15 cellular contexts compared by ENCODE assay signal in genomic region chr6:149014631-149015171, GRCh38.
DNase-seq lines count a peak whose midpoint lies in the region; ATAC-seq and TF ChIP-seq lines count a peak whose summit lies in the region.
"Had no signal": no experiment of that assay in that cellular context is flagged by ENCODE, and none has a peak within 500 bp of the region (broad histone marks: within the 10 kb centered on the region; RNA-seq: fewer than 3 reads in every experiment).

No MANE protein-coding gene starts in this region.

- TF ChIP-seq RAD21 in IMR-90 (IDR thresholded peaks at IDR 0.05; ENCODE audit: low read length): no peak

- no peaks in the 10 kb centered on the region for H3K9me3 ChIP-seq in IMR-90 (ENCODE audit: control insufficient read depth, insufficient read depth, low read length)
- no peaks in the 10 kb centered on the region for H3K9me3 ChIP-seq in iPS-20b (ENCODE audit: insufficient read depth, low read depth, low read length)
- H3K9me3 ChIP-seq in Karpas-422 (ENCODE audit: low read length): no peaks in the 10 kb centered on the region
- H3K9me3 ChIP-seq: tibial artery had no signal

- peak overlapping the region; percentile 83 for H3K4ac ChIP-seq in IMR-90 (ENCODE audit: low read depth, low read length)

- H3K79me1 ChIP-seq in IMR-90 (ENCODE audit: low read depth in 1 of 2, low read length in 2 of 2): peaks cover 0 to 14% of the 10 kb centered on the region in 2 experiments; a peak in 1 of 4 replicates

- no peak overlapping the region for H3K27ac Mint-ChIP-seq in activated CD4-positive, alpha-beta memory T cell treated with anti-CD3 and anti-CD28 coated beads for 36 hours
- H3K27ac Mint-ChIP-seq: activated naive CD4-positive, alpha-beta T cell treated with anti-CD3 and anti-CD28 coated beads, Interleukin-2, amount 50 U/mL, for 72 hours had no signal

- peak overlapping the region; percentile 59 for H2BK5ac ChIP-seq in IMR-90 (ENCODE audit: low read depth, low read length, poor library complexity, severe bottlenecking)

- H3K9me2 ChIP-seq in Karpas-422 (replicated peaks; ENCODE audit: insufficient read depth, low read length): no peaks in the 10 kb centered on the region

- H2BK15ac ChIP-seq in IMR-90 (ENCODE audit: low read depth, low read length): peak overlapping the region; percentile 85; the same call in 2 of the 3 replicates

- BruUV-seq in IMR-90 (replicated peaks; lab: Mats Ljungman, UMichigan): no TSS peak

- H3K9me3 Mint-ChIP-seq in activated CD4-positive, alpha-beta memory T cell treated with anti-CD3 and anti-CD28 coated beads for 36 hours: no peaks in the 10 kb centered on the region
- H3K9me3 Mint-ChIP-seq: activated naive CD4-positive, alpha-beta T cell treated with anti-CD3 and anti-CD28 coated beads, Interleukin-2, amount 50 U/mL, for 72 hours had no signal

- no peaks in the 10 kb centered on the region for H3K79me2 ChIP-seq in Karpas-422 (ENCODE audit: low read length)

- no peaks in the 10 kb centered on the region for H3K27me3 Mint-ChIP-seq in activated CD4-positive, alpha-beta memory T cell treated with anti-CD3 and anti-CD28 coated beads for 36 hours

- H3K27me3 ChIP-seq in IMR-90 (ENCODE audit: control insufficient read depth, insufficient read depth, low read length) (no peaks in the 10 kb centered on the region), brain microvascular endothelial cell (replicated peaks) (no peaks in the 10 kb centered on the region), iPS-20b (ENCODE audit: insufficient read depth, low read length) (no peaks in the 10 kb centered on the region), Karpas-422 (ENCODE audit: low read length) (no peaks in the 10 kb centered on the region)
- H3K27me3 ChIP-seq: tibial artery had no signal

- no peak for TF ChIP-seq POLR2A in IMR-90 (IDR thresholded peaks at IDR 0.05; ENCODE audit: low read depth, low read length)

- H3K4me2 ChIP-seq in IMR-90 (ENCODE audit: low read depth, low read length) (peak overlapping the region; percentile 37), Karpas-422 (ENCODE audit: low read depth, low read length, poor library complexity, severe bottlenecking) (no peak overlapping the region)

- intact Hi-C loops in IMR-90 (cut with micrococcal nuclease): loop anchor here (5.0 kb wide), 2 partner anchors 42 to 437 kb away; no protein-coding TSS in a partner anchor
- intact Hi-C loops in activated CD4-positive, alpha-beta memory T cell treated with anti-CD3 and anti-CD28 coated beads for 36 hours (cut with micrococcal nuclease): no loop called here

- peak; percentile 34 for DNase-seq in A172 (ENCODE audit: low spot score)
- DNase-seq in IMR-90: peak; percentile 74
- DNase-seq in brain microvascular endothelial cell: peak; percentile 52
- DNase-seq in SKM-1 (lab: John Stamatoyannopoulos, UW; ENCODE audit: unreplicated experiment): no peak
- DNase-seq in putamen (ENCODE audit: low spot score): no peak
- DNase-seq in activated CD4-positive, alpha-beta memory T cell treated with anti-CD3 and anti-CD28 coated beads for 36 hours: no peak
- DNase-seq in Karpas-422: no peak
- DNase-seq: 8988T; NCI-H1092; NCI-H524; stimulated activated CD4-positive, alpha-beta T cell treated with anti-CD3 and anti-CD28 coated beads, Interleukin-12 subunit alpha, Interleukin-12 subunit beta, amount 100 ng/mL, for 4 hours; tibial artery had no signal

- H3K9me1 ChIP-seq in IMR-90 (ENCODE audit: insufficient read depth, low read length): peaks cover 17% of the 10 kb centered on the region

- peak overlapping the region; percentile 67; the same call in 1 of the 2 replicates for H3K18ac ChIP-seq in IMR-90 (ENCODE audit: low read depth, low read length)

- H2AK9ac ChIP-seq in IMR-90 (replicated peaks; ENCODE audit: low read depth, low read length, poor library complexity): peak overlapping the region; percentile 86

- peak overlapping the region; percentile 26; the same call in 1 of the 2 replicates for H3K9ac ChIP-seq in IMR-90 (ENCODE audit: low read depth, low read length)
- H3K9ac ChIP-seq in iPS-20b (ENCODE audit: low read depth, low read length): peak overlapping the region; percentile 25; the same call in 1 of the 2 replicates
- no peak overlapping the region for H3K9ac ChIP-seq in Karpas-422 (ENCODE audit: low read length)

- in situ Hi-C loops in IMR-90 (cut with MboI; ENCODE audit: low sequenced_read_pairs) (no loop called here), brain microvascular endothelial cell (cut with HindIII; ENCODE audit: low pct_ligation_motif_present, low sequenced_read_pairs) (no loop called here)

- no peak overlapping the region for H3K4me3 Mint-ChIP-seq in activated CD4-positive, alpha-beta memory T cell treated with anti-CD3 and anti-CD28 coated beads for 36 hours

- no CpG with 5 or more reads among the region's 2 CpGs for WGBS in IMR-90 (ENCODE audit: extremely low coverage in 2 of 2, insufficient read length in 1 of 2), 2 experiments

- H3K23ac ChIP-seq in IMR-90 (ENCODE audit: low read depth, low read length): peak overlapping the region; percentile 50; the same call in 1 of the 2 replicates

- peak overlapping the region; percentile 64 for H3K14ac ChIP-seq in IMR-90 (replicated peaks; ENCODE audit: low read depth, low read length)

- H2BK20ac ChIP-seq in IMR-90 (ENCODE audit: low read depth, low read length): peak overlapping the region; percentile 85

- dilution Hi-C loops in IMR-90 (cut with HindIII; ENCODE audit: low sequenced_read_pairs, unreplicated experiment): no loop called here

- H3K36me3 Mint-ChIP-seq in activated CD4-positive, alpha-beta memory T cell treated with anti-CD3 and anti-CD28 coated beads for 36 hours: no peaks in the 10 kb centered on the region
- H3K36me3 Mint-ChIP-seq: activated naive CD4-positive, alpha-beta T cell treated with anti-CD3 and anti-CD28 coated beads, Interleukin-2, amount 50 U/mL, for 72 hours had no signal

- peak overlapping the region; percentile 76 for H2BK120ac ChIP-seq in IMR-90 (ENCODE audit: low read depth, low read length)

- peaks cover 3% of the 10 kb centered on the region; the same call in 1 of the 2 replicates for H3K36me3 ChIP-seq in IMR-90 (ENCODE audit: control insufficient read depth, insufficient read depth, low read length)
- H3K36me3 ChIP-seq in brain microvascular endothelial cell (replicated peaks): no peaks in the 10 kb centered on the region
- peaks cover 11% of the 10 kb centered on the region; the same call in 1 of the 2 replicates for H3K36me3 ChIP-seq in iPS-20b (ENCODE audit: insufficient read depth, low read depth, low read length)
- no peaks in the 10 kb centered on the region for H3K36me3 ChIP-seq in Karpas-422 (ENCODE audit: insufficient read depth, low read length)
- H3K36me3 ChIP-seq: tibial artery had no signal

- peak overlapping the region; percentile 8 for H4K5ac ChIP-seq in IMR-90 (ENCODE audit: low read depth, low read length)

- peaks cover 20% of the 10 kb centered on the region for H3K4me1 ChIP-seq in IMR-90 (ENCODE audit: control insufficient read depth, insufficient read depth, low read length)
- peaks cover 17% of the 10 kb centered on the region; the same call in 1 of the 2 replicates for H3K4me1 ChIP-seq in iPS-20b (ENCODE audit: insufficient read depth, low read length)
- H3K4me1 ChIP-seq in Karpas-422 (ENCODE audit: low read length): no peaks in the 10 kb centered on the region
- H3K4me1 ChIP-seq: tibial artery had no signal

- no peak overlapping the region for H3K56ac ChIP-seq in IMR-90 (ENCODE audit: extremely low read depth, insufficient read depth, low read length)

- H3K27ac ChIP-seq in IMR-90 (ENCODE audit: insufficient read depth, low read length) (peak overlapping the region; percentile 75), brain microvascular endothelial cell (peak overlapping the region; percentile 64), iPS-20b (ENCODE audit: low read length) (peak overlapping the region; percentile 51), Karpas-422 (ENCODE audit: low read length) (no peak overlapping the region)
- H3K27ac ChIP-seq: epithelial cell of prostate, tibial artery had no signal

- peak overlapping the region; percentile 66 for H4K91ac ChIP-seq in IMR-90 (ENCODE audit: insufficient read depth, low read depth, low read length)

- peaks cover 3% of the 10 kb centered on the region; the same call in 1 of the 2 replicates for H4K20me1 ChIP-seq in IMR-90 (ENCODE audit: insufficient read depth, low read length)
- H4K20me1 ChIP-seq in Karpas-422 (ENCODE audit: insufficient read depth, low read depth, low read length): no peaks in the 10 kb centered on the region

- H4K8ac ChIP-seq in IMR-90 (ENCODE audit: low read depth in 2 of 2, low read length in 2 of 2): peak overlapping the region; percentile 6 to 73; a peak in 3 of 4 replicates

- no peaks in the 10 kb centered on the region for H3K4me1 Mint-ChIP-seq in activated CD4-positive, alpha-beta memory T cell treated with anti-CD3 and anti-CD28 coated beads for 36 hours (ENCODE audit: low read depth)

- TF ChIP-seq CTCF in IMR-90 (conservative IDR thresholded peaks at IDR 0.05; ENCODE audit: low read depth, low read length): no peak
- TF ChIP-seq CTCF in brain microvascular endothelial cell (IDR thresholded peaks at IDR 0.05; ENCODE audit: low read depth, low read length, missing control alignments): no peak

- CTCF ChIA-PET in IMR-90 (lab: Yijun Ruan, JAX): interaction anchor here (0.5 kb wide), 1 partner anchor 10 kb away, joined by 3 read pairs; no protein-coding TSS in a partner anchor
- CTCF ChIA-PET in activated CD4-positive, alpha-beta memory T cell treated with anti-CD3 and anti-CD28 coated beads for 36 hours (lab: Charles Lee): no interaction called here

- POLR2A ChIA-PET in IMR-90 (lab: Charles Lee; ENCODE audit: unreplicated experiment): no interaction called here
- POLR2A ChIA-PET in activated CD4-positive, alpha-beta memory T cell treated with anti-CD3 and anti-CD28 coated beads for 36 hours (lab: Charles Lee): no interaction called here

- H2AFZ ChIP-seq in IMR-90 (replicated peaks; ENCODE audit: low read length, poor library complexity) (peak overlapping the region; percentile 77), Karpas-422 (ENCODE audit: low read length) (no peak overlapping the region)

- no peak overlapping the region for H3K4me3 ChIP-seq in IMR-90 (ENCODE audit: insufficient read depth, low read depth, low read length)
- no peak overlapping the region for H3K4me3 ChIP-seq in brain microvascular endothelial cell (ENCODE audit: low read depth, low read length)
- peak overlapping the region; percentile 1; the same call in 1 of the 2 replicates for H3K4me3 ChIP-seq in iPS-20b (ENCODE audit: low read length)
- no peak overlapping the region for H3K4me3 ChIP-seq in Karpas-422 (ENCODE audit: low read length)
- H3K4me3 ChIP-seq: tibial artery had no signal

- peak; percentile 42 for ATAC-seq in IMR-90 (ENCODE audit: low read depth)
- ATAC-seq: activated naive CD4-positive, alpha-beta T cell treated with anti-CD3 and anti-CD28 coated beads, Interleukin-2, amount 50 U/mL, for 72 hours had no signal

- peak overlapping the region; percentile 94 for H2AK5ac ChIP-seq in IMR-90 (ENCODE audit: low read depth, low read length)

TF ChIP-seq in IMR-90, 13 proteins besides CTCF, POLR2A, EP300 and RAD21 (continues in another document):
- no peak for TF ChIP-seq MAZ (IDR thresholded peaks at IDR 0.05; ENCODE audit: borderline replicate concordance, low read depth, low read length)
- no peak for TF ChIP-seq BHLHE40 (IDR thresholded peaks at IDR 0.05; ENCODE audit: low read depth, low read length)
- no peak for TF ChIP-seq CEBPB (IDR thresholded peaks at IDR 0.05; ENCODE audit: low read depth, low read length)
- no peak for TF ChIP-seq SMC3 (IDR thresholded peaks at IDR 0.05; ENCODE audit: low read depth, low read length)

Comparison
In these comparisons a context has a peak if more than half of its experiments do, and no peak if none do; other contexts are left out.
1. DNase-seq: peak in A172 (single experiment), IMR-90 (single experiment) and brain microvascular endothelial cell (single experiment); none in SKM-1 (single experiment), putamen (single experiment), activated CD4-positive, alpha-beta memory T cell treated with anti-CD3 and anti-CD28 coated beads for 36 hours (single experiment) and Karpas-422 (single experiment).